Comparison of ENCODE assay signal across 2 cellular contexts in the genomic region with DNA sequence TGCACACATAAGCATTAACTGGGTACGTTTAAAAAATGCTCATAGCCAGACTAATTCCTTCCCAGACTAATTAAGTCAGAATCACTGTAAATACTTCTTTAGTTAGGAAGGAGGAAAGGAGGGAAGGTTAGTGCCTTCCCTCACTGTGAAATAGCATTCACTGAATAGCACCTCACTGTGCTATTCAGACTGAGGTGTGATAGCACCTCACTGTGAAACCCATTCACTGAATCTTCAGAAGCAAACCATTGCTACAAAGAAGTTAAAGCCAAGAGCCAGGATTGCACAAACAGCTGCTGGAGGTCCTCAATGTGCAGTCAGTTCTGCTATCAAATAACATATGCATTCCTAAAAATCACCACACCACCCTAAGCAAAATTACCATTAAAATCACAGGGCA.
TF ChIP-seq lines count a peak whose summit lies in the region.

No MANE protein-coding gene starts in this region.

TF ChIP-seq in GM23338, 12 proteins besides CTCF, POLR2A, EP300 and RAD21 (continued from another document):
- TF ChIP-seq REST (IDR thresholded peaks at IDR 0.05; ENCODE audit: unreplicated experiment): no peak
- TF ChIP-seq, protein P1, sequence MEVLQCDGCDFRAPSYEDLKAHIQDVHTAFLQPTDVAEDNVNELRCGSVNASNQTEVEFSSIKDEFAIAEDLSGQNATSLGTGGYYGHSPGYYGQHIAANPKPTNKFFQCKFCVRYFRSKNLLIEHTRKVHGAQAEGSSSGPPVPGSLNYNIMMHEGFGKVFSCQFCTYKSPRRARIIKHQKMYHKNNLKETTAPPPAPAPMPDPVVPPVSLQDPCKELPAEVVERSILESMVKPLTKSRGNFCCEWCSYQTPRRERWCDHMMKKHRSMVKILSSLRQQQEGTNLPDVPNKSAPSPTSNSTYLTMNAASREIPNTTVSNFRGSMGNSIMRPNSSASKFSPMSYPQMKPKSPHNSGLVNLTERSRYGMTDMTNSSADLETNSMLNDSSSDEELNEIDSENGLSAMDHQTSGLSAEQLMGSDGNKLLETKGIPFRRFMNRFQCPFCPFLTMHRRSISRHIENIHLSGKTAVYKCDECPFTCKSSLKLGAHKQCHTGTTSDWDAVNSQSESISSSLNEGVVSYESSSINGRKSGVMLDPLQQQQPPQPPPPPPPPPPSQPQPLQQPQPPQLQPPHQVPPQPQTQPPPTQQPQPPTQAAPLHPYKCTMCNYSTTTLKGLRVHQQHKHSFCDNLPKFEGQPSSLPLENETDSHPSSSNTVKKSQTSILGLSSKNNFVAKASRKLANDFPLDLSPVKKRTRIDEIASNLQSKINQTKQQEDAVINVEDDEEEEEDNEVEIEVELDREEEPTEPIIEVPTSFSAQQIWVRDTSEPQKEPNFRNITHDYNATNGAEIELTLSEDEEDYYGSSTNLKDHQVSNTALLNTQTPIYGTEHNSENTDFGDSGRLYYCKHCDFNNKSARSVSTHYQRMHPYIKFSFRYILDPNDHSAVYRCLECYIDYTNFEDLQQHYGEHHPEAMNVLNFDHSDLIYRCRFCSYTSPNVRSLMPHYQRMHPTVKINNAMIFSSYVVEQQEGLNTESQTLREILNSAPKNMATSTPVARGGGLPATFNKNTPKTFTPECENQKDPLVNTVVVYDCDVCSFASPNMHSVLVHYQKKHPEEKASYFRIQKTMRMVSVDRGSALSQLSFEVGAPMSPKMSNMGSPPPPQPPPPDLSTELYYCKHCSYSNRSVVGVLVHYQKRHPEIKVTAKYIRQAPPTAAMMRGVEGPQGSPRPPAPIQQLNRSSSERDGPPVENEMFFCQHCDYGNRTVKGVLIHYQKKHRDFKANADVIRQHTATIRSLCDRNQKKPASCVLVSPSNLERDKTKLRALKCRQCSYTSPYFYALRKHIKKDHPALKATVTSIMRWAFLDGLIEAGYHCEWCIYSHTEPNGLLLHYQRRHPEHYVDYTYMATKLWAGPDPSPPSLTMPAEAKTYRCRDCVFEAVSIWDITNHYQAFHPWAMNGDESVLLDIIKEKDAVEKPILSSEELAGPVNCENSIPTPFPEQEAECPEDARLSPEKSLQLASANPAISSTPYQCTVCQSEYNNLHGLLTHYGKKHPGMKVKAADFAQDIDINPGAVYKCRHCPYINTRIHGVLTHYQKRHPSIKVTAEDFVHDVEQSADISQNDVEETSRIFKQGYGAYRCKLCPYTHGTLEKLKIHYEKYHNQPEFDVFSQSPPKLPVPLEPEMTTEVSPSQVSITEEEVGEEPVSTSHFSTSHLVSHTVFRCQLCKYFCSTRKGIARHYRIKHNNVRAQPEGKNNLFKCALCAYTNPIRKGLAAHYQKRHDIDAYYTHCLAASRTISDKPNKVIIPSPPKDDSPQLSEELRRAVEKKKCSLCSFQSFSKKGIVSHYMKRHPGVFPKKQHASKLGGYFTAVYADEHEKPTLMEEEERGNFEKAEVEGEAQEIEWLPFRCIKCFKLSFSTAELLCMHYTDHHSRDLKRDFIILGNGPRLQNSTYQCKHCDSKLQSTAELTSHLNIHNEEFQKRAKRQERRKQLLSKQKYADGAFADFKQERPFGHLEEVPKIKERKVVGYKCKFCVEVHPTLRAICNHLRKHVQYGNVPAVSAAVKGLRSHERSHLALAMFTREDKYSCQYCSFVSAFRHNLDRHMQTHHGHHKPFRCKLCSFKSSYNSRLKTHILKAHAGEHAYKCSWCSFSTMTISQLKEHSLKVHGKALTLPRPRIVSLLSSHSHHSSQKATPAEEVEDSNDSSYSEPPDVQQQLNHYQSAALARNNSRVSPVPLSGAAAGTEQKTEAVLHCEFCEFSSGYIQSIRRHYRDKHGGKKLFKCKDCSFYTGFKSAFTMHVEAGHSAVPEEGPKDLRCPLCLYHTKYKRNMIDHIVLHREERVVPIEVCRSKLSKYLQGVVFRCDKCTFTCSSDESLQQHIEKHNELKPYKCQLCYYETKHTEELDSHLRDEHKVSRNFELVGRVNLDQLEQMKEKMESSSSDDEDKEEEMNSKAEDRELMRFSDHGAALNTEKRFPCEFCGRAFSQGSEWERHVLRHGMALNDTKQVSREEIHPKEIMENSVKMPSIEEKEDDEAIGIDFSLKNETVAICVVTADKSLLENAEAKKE (CRISPR knock-in tag; IDR thresholded peaks at IDR 0.05): peak; percentile 37; the same call in 1 of the 2 replicates
- TF ChIP-seq ZNF331 (CRISPR knock-in tag; IDR thresholded peaks at IDR 0.05; ENCODE audit: low read depth): no peak
- TF ChIP-seq STAT1 (IDR thresholded peaks at IDR 0.05; ENCODE audit: unreplicated experiment): no peak
- no peak for TF ChIP-seq CREB1 (CRISPR knock-in tag; IDR thresholded peaks at IDR 0.05; ENCODE audit: low read depth)

TF ChIP-seq in WTC11, 78 proteins besides CTCF, POLR2A, EP300 and RAD21 (continued from another document):
- no peak for TF ChIP-seq E2F4 (CRISPR knock-in tag; IDR thresholded peaks at IDR 0.05; ENCODE audit: borderline replicate concordance, low read depth)
- TF ChIP-seq NFATC4 (CRISPR knock-in tag; IDR thresholded peaks at IDR 0.05): no peak
- no peak for TF ChIP-seq FOXJ3 (CRISPR knock-in tag; IDR thresholded peaks at IDR 0.05; ENCODE audit: borderline replicate concordance)
- TF ChIP-seq, protein P2, sequence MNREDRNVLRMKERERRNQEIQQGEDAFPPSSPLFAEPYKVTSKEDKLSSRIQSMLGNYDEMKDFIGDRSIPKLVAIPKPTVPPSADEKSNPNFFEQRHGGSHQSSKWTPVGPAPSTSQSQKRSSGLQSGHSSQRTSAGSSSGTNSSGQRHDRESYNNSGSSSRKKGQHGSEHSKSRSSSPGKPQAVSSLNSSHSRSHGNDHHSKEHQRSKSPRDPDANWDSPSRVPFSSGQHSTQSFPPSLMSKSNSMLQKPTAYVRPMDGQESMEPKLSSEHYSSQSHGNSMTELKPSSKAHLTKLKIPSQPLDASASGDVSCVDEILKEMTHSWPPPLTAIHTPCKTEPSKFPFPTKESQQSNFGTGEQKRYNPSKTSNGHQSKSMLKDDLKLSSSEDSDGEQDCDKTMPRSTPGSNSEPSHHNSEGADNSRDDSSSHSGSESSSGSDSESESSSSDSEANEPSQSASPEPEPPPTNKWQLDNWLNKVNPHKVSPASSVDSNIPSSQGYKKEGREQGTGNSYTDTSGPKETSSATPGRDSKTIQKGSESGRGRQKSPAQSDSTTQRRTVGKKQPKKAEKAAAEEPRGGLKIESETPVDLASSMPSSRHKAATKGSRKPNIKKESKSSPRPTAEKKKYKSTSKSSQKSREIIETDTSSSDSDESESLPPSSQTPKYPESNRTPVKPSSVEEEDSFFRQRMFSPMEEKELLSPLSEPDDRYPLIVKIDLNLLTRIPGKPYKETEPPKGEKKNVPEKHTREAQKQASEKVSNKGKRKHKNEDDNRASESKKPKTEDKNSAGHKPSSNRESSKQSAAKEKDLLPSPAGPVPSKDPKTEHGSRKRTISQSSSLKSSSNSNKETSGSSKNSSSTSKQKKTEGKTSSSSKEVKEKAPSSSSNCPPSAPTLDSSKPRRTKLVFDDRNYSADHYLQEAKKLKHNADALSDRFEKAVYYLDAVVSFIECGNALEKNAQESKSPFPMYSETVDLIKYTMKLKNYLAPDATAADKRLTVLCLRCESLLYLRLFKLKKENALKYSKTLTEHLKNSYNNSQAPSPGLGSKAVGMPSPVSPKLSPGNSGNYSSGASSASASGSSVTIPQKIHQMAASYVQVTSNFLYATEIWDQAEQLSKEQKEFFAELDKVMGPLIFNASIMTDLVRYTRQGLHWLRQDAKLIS (CRISPR knock-in tag; IDR thresholded peaks at IDR 0.05; ENCODE audit: borderline replicate concordance): no peak
